ENCODE assay signal across 8 cellular contexts in the genomic region with DNA sequence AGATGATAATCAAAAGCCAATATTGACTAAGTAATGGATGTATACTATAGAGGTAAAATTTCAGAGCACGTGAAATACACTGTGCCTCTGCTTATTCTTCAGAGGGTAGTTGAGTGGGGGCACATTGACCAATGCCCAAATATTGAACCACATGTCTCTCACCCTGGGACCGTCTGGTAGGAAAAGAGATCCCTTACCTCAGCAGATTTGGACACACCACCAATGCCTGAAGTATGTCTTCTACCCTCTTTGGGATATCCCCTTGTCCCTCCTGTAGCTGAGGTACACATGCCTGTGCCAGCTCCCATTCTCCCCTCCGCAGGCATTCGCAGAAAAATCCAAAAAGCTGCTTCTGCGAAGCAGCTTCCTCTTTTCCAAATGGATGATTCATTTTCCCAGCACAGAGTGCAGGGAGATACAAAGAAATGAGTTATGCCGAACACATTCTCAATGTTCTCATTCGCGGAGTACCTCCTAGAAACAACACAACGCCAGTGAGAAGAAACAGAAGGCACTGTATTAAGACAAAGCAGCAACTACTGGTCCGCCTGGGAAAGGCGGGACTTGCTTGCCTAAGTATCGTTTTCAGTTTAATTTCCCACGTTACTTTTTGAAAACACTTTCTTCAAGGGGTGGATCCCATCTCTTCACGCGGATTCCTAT. TPM values are rescaled to one million over a fixed set of nuclear protein-coding genes. Genes with fewer than 3 reads are reported as not detected.
DNase-seq lines count a peak whose midpoint lies in the region; ATAC-seq, FAIRE-seq and TF ChIP-seq lines count a peak whose summit lies in the region.

No MANE protein-coding gene starts in this region.

- TSS peak; percentile 49 for BruUV-seq in endothelial cell of umbilical vein (replicated peaks; lab: Mats Ljungman, UMichigan)

- peak overlapping the region; percentile 65 to 97 (median 89) for H3K4me3 ChIP-seq in endothelial cell of umbilical vein (replicated peaks in 1 of 3; ENCODE audit: insufficient read depth in 1 of 3, low read depth in 1 of 3, low read length in 3 of 3)

- H3K4me2 ChIP-seq in endothelial cell of umbilical vein (ENCODE audit: insufficient read depth, low read length), result peak overlapping the region; percentile 89

- no peaks in the 10 kb centered on the region for H3K9me3 Mint-ChIP-seq in neural crest cell

- TF ChIP-seq CTCF in endothelial cell of umbilical vein (IDR thresholded peaks at IDR 0.05; ENCODE audit: extremely low read depth in 1 of 2, insufficient read depth in 1 of 2, low read depth in 1 of 2, low read length in 2 of 2), result no peak
- TF ChIP-seq CTCF in neural crest cell (conservative IDR thresholded peaks at IDR 0.05), result no peak

- FAIRE-seq in endothelial cell of umbilical vein (lab: Jason Lieb, UNC), result no peak

- intact Hi-C loops in endothelial cell of umbilical vein (cut with micrococcal nuclease), result no loop called here

- H3K4me3 Mint-ChIP-seq in neural crest cell, result peak overlapping the region; percentile 97

- dilution Hi-C loops in endothelial cell of umbilical vein (cut with MboI; ENCODE audit: extremely low pct_ligation_motif_present, low sequenced_read_pairs), result no loop called here

- no peaks in the 10 kb centered on the region for H3K9me3 ChIP-seq in endothelial cell of umbilical vein (replicated peaks; ENCODE audit: control insufficient read depth, insufficient read depth, low read length)

- peak overlapping the region; percentile 84 for H3K9ac ChIP-seq in endothelial cell of umbilical vein (replicated peaks; ENCODE audit: extremely low read depth, insufficient read depth, low read length)

- peaks cover 43% of the 10 kb centered on the region for H3K4me1 Mint-ChIP-seq in neural crest cell

- TF ChIP-seq POLR2A in endothelial cell of umbilical vein (IDR thresholded peaks at IDR 0.05; ENCODE audit: low read depth, low read length), result no peak

- CTCF ChIA-PET in endothelial cell of umbilical vein (lab: Charles Lee), result interaction anchor here (1.2 to 1.7 kb wide), 2 partner anchors 456 to 1028 kb away, joined by 3 to 8 read pairs; a partner anchor contains a TSS

- ATAC-seq in GM21423 (IDR thresholded peaks at IDR 0.05; ENCODE audit: unreplicated experiment), result no peak

- H3K79me2 ChIP-seq in endothelial cell of umbilical vein (ENCODE audit: control insufficient read depth, insufficient read depth, low read length), result peaks cover 13% of the 10 kb centered on the region

- no peaks in the 10 kb centered on the region for H3K36me3 Mint-ChIP-seq in neural crest cell (ENCODE audit: low read depth)

- no peaks in the 10 kb centered on the region for H3K9me1 ChIP-seq in endothelial cell of umbilical vein (replicated peaks; ENCODE audit: control insufficient read depth, extremely low read depth, insufficient read depth, low read length)

- H2AFZ ChIP-seq in endothelial cell of umbilical vein (ENCODE audit: low read depth, low read length), result peak overlapping the region; percentile 86

- peaks cover 23% of the 10 kb centered on the region for H3K4me1 ChIP-seq in endothelial cell of umbilical vein (ENCODE audit: control insufficient read depth, extremely low read depth, insufficient read depth, low read length)

- no peaks in the 10 kb centered on the region for H3K27me3 Mint-ChIP-seq in neural crest cell (ENCODE audit: low read depth)

- no peaks in the 10 kb centered on the region for H3K27me3 ChIP-seq in endothelial cell of umbilical vein (ENCODE audit: control insufficient read depth in 2 of 2, insufficient read depth in 2 of 2, low read length in 2 of 2)

- DNase-seq in NCI-H82 (lab: John Stamatoyannopoulos, UW), result peak; percentile 26
- no peak for DNase-seq in NCI-H82 treated with DMSO at 0.1 percent for 48 hours (lab: John Stamatoyannopoulos, UW; ENCODE audit: unreplicated experiment)
- peak; percentile 14 for DNase-seq in RPMI8226
- DNase-seq in endothelial cell of umbilical vein (ENCODE audit: low read depth, low spot score), result peak; percentile 48
- no peak for DNase-seq in neural crest cell (ENCODE audit: low read depth, low spot score)
- DNase-seq in NCI-H2081 (lab: John Stamatoyannopoulos, UW), result no peak
- DNase-seq in stimulated activated CD4-positive, alpha-beta T cell treated with anti-CD3 and anti-CD28 coated beads, Interleukin-15, amount 100 ng/mL, for 24 hours, result no peak

- peak overlapping the region; percentile 56 for H3K27ac ChIP-seq in endothelial cell of umbilical vein (ENCODE audit: insufficient read depth, low read depth, low read length)

- peak overlapping the region; percentile 96 for H3K27ac Mint-ChIP-seq in neural crest cell (ENCODE audit: unreplicated experiment)

- POLR2A ChIA-PET in endothelial cell of umbilical vein (lab: Charles Lee), result interaction anchor here (1.2 kb wide), 1 partner anchor 978 kb away, joined by 4 read pairs; a partner anchor contains a TSS

- H3K36me3 ChIP-seq in endothelial cell of umbilical vein (ENCODE audit: control insufficient read depth in 2 of 2, extremely low read depth in 1 of 2, insufficient read depth in 2 of 2, low read length in 2 of 2), result peaks cover 3 to 5% of the 10 kb centered on the region in 2 experiments

- no peaks in the 10 kb centered on the region for H4K20me1 ChIP-seq in endothelial cell of umbilical vein (replicated peaks; ENCODE audit: control insufficient read depth, extremely low read depth, insufficient read depth, low read length)

TF ChIP-seq in endothelial cell of umbilical vein, 7 proteins besides CTCF, POLR2A, EP300 and RAD21:
- TF ChIP-seq JUN (IDR thresholded peaks at IDR 0.05; ENCODE audit: borderline replicate concordance, insufficient read depth, insufficient read length, low read depth) (no peak), EZH2 (IDR thresholded peaks at IDR 0.05; ENCODE audit: borderline replicate concordance, low read depth, low read length, severe bottlenecking) (no peak), POLR2AphosphoS5 (IDR thresholded peaks at IDR 0.05; ENCODE audit: insufficient read depth, low read depth, low read length) (no peak), FOS (IDR thresholded peaks at IDR 0.05; ENCODE audit: borderline replicate concordance, insufficient read depth, low read length) (peak; percentile 29), GATA2 (IDR thresholded peaks at IDR 0.05; ENCODE audit: insufficient read depth, insufficient read length, low read depth, low read length) (no peak)
- TF ChIP-seq, protein P1, sequence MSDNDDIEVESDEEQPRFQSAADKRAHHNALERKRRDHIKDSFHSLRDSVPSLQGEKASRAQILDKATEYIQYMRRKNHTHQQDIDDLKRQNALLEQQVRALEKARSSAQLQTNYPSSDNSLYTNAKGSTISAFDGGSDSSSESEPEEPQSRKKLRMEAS (IDR thresholded peaks at IDR 0.05; ENCODE audit: insufficient read depth, insufficient read length), result no peak
TF ChIP-seq in endothelial cell of umbilical vein: peak in this region for 1.

RNA-seq across cellular contexts. Expression of a gene that starts 0.7 kb away (rescaled TPM):
- 26.3 and 27.7 TPM in 2 replicates for total RNA-seq in endothelial cell of umbilical vein
- 13.8 and 15.3 TPM in 2 replicates for polyA plus RNA-seq in endothelial cell of umbilical vein
- 11.2 and 12.1 TPM in 2 replicates for polyA plus RNA-seq in endothelial cell of umbilical vein (2011; cell fraction: cytosol; rRNA removed)
- 48.3 and 52.3 TPM in 2 replicates for polyA plus RNA-seq in endothelial cell of umbilical vein (2011; cell fraction: nucleus; rRNA removed)
- 10.9 and 17.2 TPM in 2 replicates for polyA plus RNA-seq in endothelial cell of umbilical vein (2012)
- 66.3 and 76.9 TPM in 2 replicates for polyA minus RNA-seq in endothelial cell of umbilical vein
- 12.8 TPM for polyA minus RNA-seq in endothelial cell of umbilical vein (2011; cell fraction: cytosol; rRNA and poly(A)+ RNA removed)
- 87.5 and 124 TPM in 2 replicates for polyA minus RNA-seq in endothelial cell of umbilical vein (2011; cell fraction: nucleus; rRNA and poly(A)+ RNA removed)
- 24.3 TPM in 2 replicates for total RNA-seq in neural crest cell

RNA-seq across cellular contexts. Expression of a gene that starts 3.9 kb away (rescaled TPM):
- 11.3 and 19.0 TPM in 2 replicates for total RNA-seq in endothelial cell of umbilical vein
- polyA plus RNA-seq in endothelial cell of umbilical vein, result 3.9 and 4.0 TPM in 2 replicates
- polyA plus RNA-seq in endothelial cell of umbilical vein (2011; cell fraction: cytosol; rRNA removed), result 5.8 and 6.1 TPM in 2 replicates
- 8.8 and 8.9 TPM in 2 replicates for polyA plus RNA-seq in endothelial cell of umbilical vein (2011; cell fraction: nucleus; rRNA removed)
- 4.5 and 5.3 TPM in 2 replicates for polyA plus RNA-seq in endothelial cell of umbilical vein (2012)
- 21.0 and 46.0 TPM in 2 replicates for polyA minus RNA-seq in endothelial cell of umbilical vein
- polyA minus RNA-seq in endothelial cell of umbilical vein (2011; cell fraction: cytosol; rRNA and poly(A)+ RNA removed), result 3.2 TPM
- polyA minus RNA-seq in endothelial cell of umbilical vein (2011; cell fraction: nucleus; rRNA and poly(A)+ RNA removed), result 44.8 and 71.8 TPM in 2 replicates
- 14.6 and 16.7 TPM in 2 replicates for total RNA-seq in neural crest cell

Comparison
In these comparisons a context has a peak if more than half of its experiments do, and no peak if none do; other contexts are left out.
1. DNase-seq: peak in NCI-H82 (single experiment), RPMI8226 (single experiment) and endothelial cell of umbilical vein (single experiment); none in NCI-H82 treated with DMSO at 0.1 percent for 48 hours (single experiment), neural crest cell (single experiment), NCI-H2081 (0 of 2) and stimulated activated CD4-positive, alpha-beta T cell treated with anti-CD3 and anti-CD28 coated beads, Interleukin-15, amount 100 ng/mL, for 24 hours (single experiment).